8 cellular contexts compared by ENCODE assay signal in the genomic region with DNA sequence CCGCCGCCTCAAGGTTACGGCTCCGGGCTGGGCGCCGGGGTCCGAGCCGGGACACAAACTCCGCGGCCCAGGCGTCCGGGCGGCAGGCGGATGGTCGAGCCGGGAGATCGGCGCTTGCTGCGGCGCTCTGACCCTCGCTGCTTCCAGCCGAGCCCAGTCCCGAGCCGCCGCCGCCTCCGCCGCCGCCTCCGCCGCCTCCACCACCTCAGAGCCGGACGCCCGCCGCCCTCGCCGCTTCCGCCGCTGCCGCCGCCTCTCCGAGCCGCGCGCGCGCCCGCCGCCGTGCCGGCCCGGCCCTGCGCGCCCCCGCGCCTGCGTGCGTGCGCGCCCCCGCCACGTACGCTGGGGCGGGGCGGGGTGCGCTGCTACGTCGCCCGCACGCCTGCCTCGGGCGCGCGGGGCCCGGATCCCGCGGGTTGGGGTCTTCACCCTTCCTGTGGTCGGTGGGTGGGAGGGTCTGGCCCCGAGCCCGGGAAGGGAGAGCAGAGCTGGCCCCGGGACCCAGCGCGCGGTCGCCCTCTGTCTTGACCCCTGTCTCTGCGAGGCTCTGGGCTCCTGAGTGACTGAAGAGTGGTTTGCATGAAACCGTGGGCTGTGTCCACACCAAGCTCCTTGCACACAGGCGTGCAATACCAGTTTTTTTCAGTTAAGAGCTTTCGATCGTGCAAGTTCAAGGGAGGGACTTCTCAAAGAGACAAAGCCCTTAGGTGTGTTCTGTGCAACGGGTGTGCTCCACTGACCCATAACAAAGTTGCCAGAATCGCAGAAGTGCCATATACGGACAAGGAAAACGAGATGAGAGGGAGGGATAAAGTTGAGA. TPM values are rescaled to one million over a fixed set of nuclear protein-coding genes. Genes with fewer than 3 reads are reported as not detected.
DNase-seq lines count a peak whose midpoint lies in the region; ATAC-seq and TF ChIP-seq lines count a peak whose summit lies in the region.

TSS of gene SMURF1 (minus strand) at position 256 of the 820 bp plus-strand sequence. CDS start 328 bp downstream, outside the sequence.

- peak; percentile 49 to 66 for DNase-seq in AML-193 (lab: John Stamatoyannopoulos, UW)
- peak; percentile 77 for DNase-seq in NCI-H774 (lab: John Stamatoyannopoulos, UW)
- peak; percentile 87 for DNase-seq in activated CD8-positive, alpha-beta memory T cell treated with anti-CD3 and anti-CD28 coated beads, Interleukin-2, amount 50 U/mL, for 48 hours
- peak; percentile 73 for DNase-seq in endothelial cell (ENCODE audit: low spot score)
- peak; percentile 71 for DNase-seq in midbrain (lab: John Stamatoyannopoulos, UW)
- DNase-seq in stimulated activated CD8-positive, alpha-beta memory T cell treated with anti-CD3 and anti-CD28 coated beads, Interleukin-15, amount 100 ng/mL, for 4 hours (ENCODE audit: low read depth in 2 of 2): peak; percentile 22 to 51

- ATAC-seq in GM18909 (IDR thresholded peaks at IDR 0.05; ENCODE audit: poor library complexity, unreplicated experiment) (peak; percentile 81), HG03139 (IDR thresholded peaks at IDR 0.05; ENCODE audit: unreplicated experiment) (peak; percentile 67)

- H3K36me3 Mint-ChIP-seq in endothelial cell (ENCODE audit: low read depth, unreplicated experiment): peaks cover 7% of the 10 kb centered on the region

- no peak for TF ChIP-seq CTCF in endothelial cell (IDR thresholded peaks at IDR 0.05; ENCODE audit: unreplicated experiment)

- peak within 1 kb of the TSS; percentile 89 for H3K27ac Mint-ChIP-seq in endothelial cell (ENCODE audit: unreplicated experiment)

- peaks cover 11% of the 10 kb centered on the region for H3K27me3 Mint-ChIP-seq in endothelial cell (ENCODE audit: unreplicated experiment)

- peak within 1 kb of the TSS; percentile 96 for H3K4me3 Mint-ChIP-seq in endothelial cell (ENCODE audit: unreplicated experiment)

- H3K9me3 Mint-ChIP-seq in endothelial cell (ENCODE audit: unreplicated experiment): no peaks in the 10 kb centered on the region

- peaks cover 19% of the 10 kb centered on the region for H3K4me1 Mint-ChIP-seq in endothelial cell (ENCODE audit: unreplicated experiment)

RNA-seq across cellular contexts. Expression of gene SMURF1, which starts in this region (rescaled TPM):
- total RNA-seq in endothelial cell (ENCODE audit: unreplicated experiment): 32.5 TPM

Comparison
In these comparisons a context has a peak if more than half of its experiments do, and no peak if none do; other contexts are left out.
1. Peak in every context shown above with its lines: DNase-seq and ATAC-seq.
2. DNase-seq: peak in every context shown above with its lines; median percentile 87 in activated CD8-positive, alpha-beta memory T cell treated with anti-CD3 and anti-CD28 coated beads, Interleukin-2, amount 50 U/mL, for 48 hours; 77 in NCI-H774; 73 in endothelial cell; 71 in midbrain; 58 in AML-193; 36 in stimulated activated CD8-positive, alpha-beta memory T cell treated with anti-CD3 and anti-CD28 coated beads, Interleukin-15, amount 100 ng/mL, for 4 hours.